18 cellular contexts compared by ENCODE assay signal in genomic region chr19:47018923-47019322, GRCh38. TPM values are rescaled to one million over a fixed set of nuclear protein-coding genes. Genes with fewer than 3 reads are reported as not detected.
DNase-seq lines count a peak whose midpoint lies in the region; ATAC-seq and TF ChIP-seq lines count a peak whose summit lies in the region.
"Had no signal": no experiment of that assay in that cellular context is flagged by ENCODE, and none has a peak within 500 bp of the region (broad histone marks: within the 10 kb centered on the region; RNA-seq: fewer than 3 reads in every experiment).

No MANE protein-coding gene starts in this region.

- no peak overlapping the region for H3K27ac Mint-ChIP-seq in CD8-positive, alpha-beta T cell
- no peak overlapping the region for H3K27ac Mint-ChIP-seq in GM23338
- H3K27ac Mint-ChIP-seq in chondrocyte (ENCODE audit: unreplicated experiment) = no peak overlapping the region
- H3K27ac Mint-ChIP-seq in nephron = no peak overlapping the region
- no peak overlapping the region for H3K27ac Mint-ChIP-seq in activated CD8-positive, alpha-beta T cell treated with anti-CD3 and anti-CD28 coated beads for 36 hours
- H3K27ac Mint-ChIP-seq in endodermal cell = no peak overlapping the region

- H3K4me1 ChIP-seq in CD8-positive, alpha-beta T cell (ENCODE audit: insufficient read depth, low read length) = peaks cover 26% of the 10 kb centered on the region
- H3K4me1 ChIP-seq in GM23338 (ENCODE audit: insufficient read depth) (peaks cover 14% of the 10 kb centered on the region; the same call in 1 of the 2 replicates), endodermal cell (ENCODE audit: control insufficient read depth, insufficient read depth, low read length) (no peaks in the 10 kb centered on the region)

- H3K9me2 ChIP-seq in GM23338 (ENCODE audit: insufficient read depth) = no peaks in the 10 kb centered on the region

- CTCF ChIA-PET in CD8-positive, alpha-beta T cell (lab: Charles Lee) = interaction anchor here (0.6 to 1.5 kb wide), 3 partner anchors 26 to 1160 kb away, joined by 3 read pairs; no protein-coding TSS in a partner anchor
- CTCF ChIA-PET in activated CD8-positive, alpha-beta T cell treated with anti-CD3 and anti-CD28 coated beads for 36 hours (lab: Charles Lee) = interaction anchor here (1.1 to 1.3 kb wide), 4 partner anchors 17 to 229 kb away, joined by 3 to 5 read pairs (median 4); no protein-coding TSS in a partner anchor

- peaks cover 11% of the 10 kb centered on the region; the same call in 1 of the 2 replicates for H3F3A ChIP-seq in GM23338 (replicated peaks; ENCODE audit: low read depth)

- H3K4me2 ChIP-seq in GM23338 = peak overlapping the region; percentile 86

- WGBS in endodermal cell (ENCODE audit: insufficient coverage in 1 of 2, insufficient read length in 1 of 2), 2 experiments = 42 to 71% methylated on average over 6 to 13 of the region's 13 CpGs

- H3K27ac ChIP-seq in CD8-positive, alpha-beta T cell (ENCODE audit: low read depth, low read length) = no peak overlapping the region
- no peak overlapping the region for H3K27ac ChIP-seq in GM23338 (ENCODE audit: low read depth)
- no peak overlapping the region for H3K27ac ChIP-seq in endodermal cell (ENCODE audit: low read depth, low read length)
- H3K27ac ChIP-seq: C4-2B, left ventricle myocardium inferior, psoas muscle, tibial nerve had no signal

- TF ChIP-seq CTCF in CD8-positive, alpha-beta T cell (IDR thresholded peaks at IDR 0.05) = no peak
- TF ChIP-seq CTCF in GM23338 (conservative IDR thresholded peaks at IDR 0.05; ENCODE audit: low read depth in 2 of 2) (no peak), chondrocyte (IDR thresholded peaks at IDR 0.05) (no peak), nephron (IDR thresholded peaks at IDR 0.05; ENCODE audit: unreplicated experiment in 3 of 3) (no peak), endodermal cell (conservative IDR thresholded peaks at IDR 0.05) (no peak)
- no peak for TF ChIP-seq CTCF in activated CD8-positive, alpha-beta T cell treated with anti-CD3 and anti-CD28 coated beads for 36 hours (IDR thresholded peaks at IDR 0.05)

- intact Hi-C loops in CD8-positive, alpha-beta T cell (cut with DNase I, micrococcal nuclease) = loop anchor here in 1 of 2 experiments (5.0 kb wide), 1 partner anchor 43 kb away; no protein-coding TSS in a partner anchor
- intact Hi-C loops in activated CD8-positive, alpha-beta T cell treated with anti-CD3 and anti-CD28 coated beads for 36 hours (cut with micrococcal nuclease) = no loop called here

- no peak for ATAC-seq in CD8-positive, alpha-beta T cell
- no peak for ATAC-seq in GM23338
- no peak for ATAC-seq in activated CD8-positive, alpha-beta T cell treated with anti-CD3 and anti-CD28 coated beads for 36 hours
- ATAC-seq: HCT116 had no signal

- no peaks in the 10 kb centered on the region for H3K9me3 ChIP-seq in CD8-positive, alpha-beta T cell (ENCODE audit: low read length)
- no peaks in the 10 kb centered on the region for H3K9me3 ChIP-seq in endodermal cell (ENCODE audit: control insufficient read depth, low read length)
- H3K9me3 ChIP-seq: left ventricle myocardium inferior, psoas muscle, tibial nerve had no signal

- H3K36me3 ChIP-seq in CD8-positive, alpha-beta T cell (ENCODE audit: insufficient read depth, low read length) = no peaks in the 10 kb centered on the region
- H3K36me3 ChIP-seq in GM23338 (ENCODE audit: insufficient read depth) (no peaks in the 10 kb centered on the region), endodermal cell (ENCODE audit: control insufficient read depth, insufficient read depth, low read length) (no peaks in the 10 kb centered on the region)
- H3K36me3 ChIP-seq: left ventricle myocardium inferior, tibial nerve had no signal

- no peaks in the 10 kb centered on the region for H3K36me3 Mint-ChIP-seq in CD8-positive, alpha-beta T cell
- H3K36me3 Mint-ChIP-seq in GM23338 (ENCODE audit: low read depth) (no peaks in the 10 kb centered on the region), chondrocyte (ENCODE audit: low read depth) (no peaks in the 10 kb centered on the region), nephron (ENCODE audit: low read depth) (no peaks in the 10 kb centered on the region), endodermal cell (ENCODE audit: low read depth) (no peaks in the 10 kb centered on the region)
- H3K36me3 Mint-ChIP-seq in activated CD8-positive, alpha-beta T cell treated with anti-CD3 and anti-CD28 coated beads for 36 hours (ENCODE audit: low read depth) = no peaks in the 10 kb centered on the region

- peak overlapping the region; percentile 98 for H2AFZ ChIP-seq in GM23338

- POLR2A ChIA-PET in CD8-positive, alpha-beta T cell (lab: Charles Lee) = no interaction called here
- POLR2A ChIA-PET in activated CD8-positive, alpha-beta T cell treated with anti-CD3 and anti-CD28 coated beads for 36 hours (lab: Charles Lee) = interaction anchor here (1.1 to 1.6 kb wide), 4 partner anchors 10 to 95 kb away, joined by 3 to 5 read pairs (median 4); partner anchors contain the start of genes TMEM160 and ZC3H4

- no peaks in the 10 kb centered on the region for H3K9me3 Mint-ChIP-seq in CD8-positive, alpha-beta T cell
- no peaks in the 10 kb centered on the region; the same call in 2 of the 3 replicates for H3K9me3 Mint-ChIP-seq in GM23338
- no peaks in the 10 kb centered on the region for H3K9me3 Mint-ChIP-seq in chondrocyte (ENCODE audit: low read depth)
- H3K9me3 Mint-ChIP-seq in nephron = no peaks in the 10 kb centered on the region
- no peaks in the 10 kb centered on the region for H3K9me3 Mint-ChIP-seq in activated CD8-positive, alpha-beta T cell treated with anti-CD3 and anti-CD28 coated beads for 36 hours
- H3K9me3 Mint-ChIP-seq in endodermal cell = no peaks in the 10 kb centered on the region

- H3K27me3 Mint-ChIP-seq in CD8-positive, alpha-beta T cell (ENCODE audit: low read depth) = peaks cover 28% of the 10 kb centered on the region
- H3K27me3 Mint-ChIP-seq in GM23338 (ENCODE audit: insufficient read depth, low read depth, poor library complexity) = peaks cover 52% of the 10 kb centered on the region
- H3K27me3 Mint-ChIP-seq in chondrocyte (ENCODE audit: low read depth) = peaks cover 13% of the 10 kb centered on the region
- peaks cover 68% of the 10 kb centered on the region for H3K27me3 Mint-ChIP-seq in nephron (ENCODE audit: low read depth)
- peaks cover 37% of the 10 kb centered on the region for H3K27me3 Mint-ChIP-seq in activated CD8-positive, alpha-beta T cell treated with anti-CD3 and anti-CD28 coated beads for 36 hours
- H3K27me3 Mint-ChIP-seq in endodermal cell (ENCODE audit: insufficient read depth) = peaks cover 64% of the 10 kb centered on the region

- peak overlapping the region; percentile 26 for H3K4me3 Mint-ChIP-seq in CD8-positive, alpha-beta T cell
- H3K4me3 Mint-ChIP-seq in GM23338 (peak overlapping the region; percentile 62; the same call in 2 of the 3 replicates), chondrocyte (ENCODE audit: unreplicated experiment) (peak overlapping the region; percentile 25), nephron (peak overlapping the region; percentile 56 to 65 (median 58)), endodermal cell (no peak overlapping the region)
- H3K4me3 Mint-ChIP-seq in activated CD8-positive, alpha-beta T cell treated with anti-CD3 and anti-CD28 coated beads for 36 hours = no peak overlapping the region

- no peak for DNase-seq in CD8-positive, alpha-beta T cell
- DNase-seq in GM23338 (ENCODE audit: low spot score) (no peak), chondrocyte (ENCODE audit: low spot score) (no peak), Ammon's horn (ENCODE audit: low spot score) (no peak), endodermal cell (no peak)
- DNase-seq in activated CD8-positive, alpha-beta T cell treated with anti-CD3 and anti-CD28 coated beads for 36 hours = no peak
- DNase-seq: activated effector memory CD4-positive, alpha-beta T cell treated with anti-CD3 and anti-CD28 coated beads, Interleukin-2, amount 50 U/mL, for 16 hours; aorta; DMS79; left ventricle myocardium inferior; NCI-H2227 treated with DMSO at 0.1 percent for 48 hours; psoas muscle; stimulated activated CD4-positive, alpha-beta T cell treated with anti-CD3 and anti-CD28 coated beads, Interleukin-12 subunit alpha, Interleukin-12 subunit beta, amount 100 ng/mL, for 4 hours had no signal

- H3K4me1 Mint-ChIP-seq in CD8-positive, alpha-beta T cell (ENCODE audit: low read depth) = peaks cover 17% of the 10 kb centered on the region
- peaks cover 10% of the 10 kb centered on the region; the same call in 2 of the 3 replicates for H3K4me1 Mint-ChIP-seq in GM23338
- H3K4me1 Mint-ChIP-seq in chondrocyte (ENCODE audit: low read depth) = peaks cover 8% of the 10 kb centered on the region
- no peaks in the 10 kb centered on the region for H3K4me1 Mint-ChIP-seq in nephron
- H3K4me1 Mint-ChIP-seq in activated CD8-positive, alpha-beta T cell treated with anti-CD3 and anti-CD28 coated beads for 36 hours (ENCODE audit: low read depth) = peaks cover 8% of the 10 kb centered on the region
- peaks cover 9% of the 10 kb centered on the region for H3K4me1 Mint-ChIP-seq in endodermal cell

- no peaks in the 10 kb centered on the region; the same call in 1 of the 2 replicates for H4K20me1 ChIP-seq in GM23338 (replicated peaks; ENCODE audit: insufficient read depth)

- no peaks in the 10 kb centered on the region for H3K79me2 ChIP-seq in GM23338 (replicated peaks; ENCODE audit: insufficient read depth)

- H3K27me3 ChIP-seq in CD8-positive, alpha-beta T cell (ENCODE audit: insufficient read depth, low read length) = peaks cover 32% of the 10 kb centered on the region
- H3K27me3 ChIP-seq in GM23338 (ENCODE audit: insufficient read depth) (peaks cover 62% of the 10 kb centered on the region), endodermal cell (ENCODE audit: control insufficient read depth, insufficient read depth, low read length, poor library complexity, severe bottlenecking) (peaks cover 58% of the 10 kb centered on the region)

- H3K9ac ChIP-seq in endodermal cell (ENCODE audit: extremely low read depth, low read length, poor library complexity, severe bottlenecking) = no peak overlapping the region

- no peak overlapping the region for H3K4me3 ChIP-seq in CD8-positive, alpha-beta T cell (ENCODE audit: low read depth, low read length)
- peak overlapping the region; percentile 62 for H3K4me3 ChIP-seq in GM23338
- H3K4me3 ChIP-seq in endodermal cell (ENCODE audit: low read length) = no peak overlapping the region

RNA-seq across cellular contexts. Expression of gene NPAS1, which starts 0.7 kb away (rescaled TPM):
- total RNA-seq in CD8-positive, alpha-beta T cell = 1 to 10 TPM; 1.1 to 1.6 TPM
- total RNA-seq in GM23338 (2014; rRNA removed; shearing (Covaris generic)) = 5.0 and 5.6 TPM in 2 replicates
- polyA plus RNA-seq in GM23338 (2016; fragmentation: Nextera tagmentation; extraction: Ambion mirVana) = 9.7 and 9.8 TPM in 2 replicates
- total RNA-seq in chondrocyte = 1.0 to 1.8 TPM (median 1.7 TPM) in 3 replicates
- under 1 TPM; 0.27 to 0.65 TPM for total RNA-seq in activated CD8-positive, alpha-beta T cell treated with anti-CD3 and anti-CD28 coated beads for 36 hours
- total RNA-seq in endodermal cell = 1 to 10 TPM; 6.9 to 8.7 TPM
- 3.6 TPM for polyA plus RNA-seq in endodermal cell (2013, experiment 1 of 2)
- 5.1 TPM for polyA plus RNA-seq in endodermal cell (2013, experiment 2 of 2)
- total RNA-seq: left ventricle myocardium inferior, RPMI7951 had no signal

RNA-seq across cellular contexts. Expression of gene TMEM160, which starts 29.5 kb away (rescaled TPM):
- 10 to 100 TPM; 17.9 to 18.4 TPM for total RNA-seq in CD8-positive, alpha-beta T cell
- 53.0 and 60.4 TPM in 2 replicates for total RNA-seq in GM23338 (2014; rRNA removed; shearing (Covaris generic))
- polyA plus RNA-seq in GM23338 (2016; fragmentation: Nextera tagmentation; extraction: Ambion mirVana) = 251 and 255 TPM in 2 replicates
- 35.8 to 37.6 TPM (median 37.3 TPM) in 3 replicates for total RNA-seq in chondrocyte
- total RNA-seq in activated CD8-positive, alpha-beta T cell treated with anti-CD3 and anti-CD28 coated beads for 36 hours = 10 to 100 TPM; 61.2 to 61.5 TPM
- 10 to 100 TPM; 61.8 to 69.5 TPM for total RNA-seq in endodermal cell
- 44.2 TPM for polyA plus RNA-seq in endodermal cell (2013, experiment 1 of 2)
- 34.1 TPM for polyA plus RNA-seq in endodermal cell (2013, experiment 2 of 2)

Comparison
In these comparisons a context has a peak if more than half of its experiments do, and no peak if none do; other contexts are left out.
1. H3K4me3 Mint-ChIP-seq: peak in CD8-positive, alpha-beta T cell (single experiment), GM23338 (single experiment), chondrocyte (single experiment) and nephron (3 of 3); none in activated CD8-positive, alpha-beta T cell treated with anti-CD3 and anti-CD28 coated beads for 36 hours (single experiment) and endodermal cell (single experiment).